Comparison of ENCODE assay signal across 1 cellular context in genomic region chr15:35693887-35694286, GRCh38.
A peak's percentile ranks its signal among the peaks of the same experiment; 100 is the strongest.
TF ChIP-seq lines count a peak whose summit lies in the region.

No MANE protein-coding gene starts in this region.

TF ChIP-seq in HepG2, 621 proteins besides CTCF, POLR2A, EP300 and RAD21 (continued from another document):
- TF ChIP-seq ARID5B (CRISPR knock-in tag; IDR thresholded peaks at IDR 0.05) (peak; percentile 31; the same call in 1 of the 2 replicates), PAXIP1 (CRISPR knock-in tag; conservative IDR thresholded peaks at IDR 0.05) (no peak), ZNF512B (CRISPR knock-in tag; IDR thresholded peaks at IDR 0.05; ENCODE audit: borderline replicate concordance) (no peak), ZNF839 (CRISPR knock-in tag; IDR thresholded peaks at IDR 0.05; ENCODE audit: borderline replicate concordance) (no peak), LRRFIP1 (CRISPR knock-in tag; conservative IDR thresholded peaks at IDR 0.05) (no peak), ARID3A (IDR thresholded peaks at IDR 0.05; ENCODE audit: low read depth, low read length) (no peak), ZNF292 (CRISPR knock-in tag; IDR thresholded peaks at IDR 0.05; ENCODE audit: borderline replicate concordance, low read depth) (no peak), ZNF879 (CRISPR knock-in tag; IDR thresholded peaks at IDR 0.05) (no peak), ZNF713 (CRISPR knock-in tag; IDR thresholded peaks at IDR 0.05) (no peak), ZBTB7B (CRISPR knock-in tag; IDR thresholded peaks at IDR 0.05) (no peak), ZNF441 (CRISPR knock-in tag; IDR thresholded peaks at IDR 0.05; ENCODE audit: borderline replicate concordance) (no peak), NFATC3 (CRISPR knock-in tag; IDR thresholded peaks at IDR 0.05) (no peak), ZNF563 (CRISPR knock-in tag; IDR thresholded peaks at IDR 0.05) (no peak), MED13 (CRISPR knock-in tag; IDR thresholded peaks at IDR 0.05) (no peak), HMGXB4 (CRISPR knock-in tag; IDR thresholded peaks at IDR 0.05; ENCODE audit: borderline replicate concordance in 1 of 2, low read depth in 1 of 2) (no peak)
